In genomic region chrX:149527705-149528104, GRCh38 we compare ENCODE assay signal across 8 cellular contexts. TPM values are rescaled to one million over a fixed set of nuclear protein-coding genes. Genes with fewer than 3 reads are reported as not detected.
DNase-seq lines count a peak whose midpoint lies in the region; ATAC-seq, FAIRE-seq and TF ChIP-seq lines count a peak whose summit lies in the region.
"Had no signal": no experiment of that assay in that cellular context is flagged by ENCODE, and none has a peak within 500 bp of the region (broad histone marks: within the 10 kb centered on the region; RNA-seq: fewer than 3 reads in every experiment).

No MANE protein-coding gene starts in this region.

- H3K36me3 Mint-ChIP-seq in Calu3 (ENCODE audit: insufficient read depth, unreplicated experiment) (peaks cover 12% of the 10 kb centered on the region), astrocyte (ENCODE audit: low read depth, unreplicated experiment) (peaks cover 3% of the 10 kb centered on the region)

- H3K27ac Mint-ChIP-seq in Calu3 (ENCODE audit: unreplicated experiment) (no peak overlapping the region), astrocyte (ENCODE audit: unreplicated experiment) (no peak overlapping the region)

- no peak overlapping the region for H2AFZ ChIP-seq in astrocyte (ENCODE audit: low read depth, low read length)

- H4K20me1 ChIP-seq in astrocyte (ENCODE audit: insufficient read depth, low read length), result no peaks in the 10 kb centered on the region

- H3K27ac ChIP-seq in astrocyte (ENCODE audit: low read depth, low read length), result no peak overlapping the region
- no peak overlapping the region for H3K27ac ChIP-seq in right lobe of liver
- H3K27ac ChIP-seq: skin epidermis had no signal

- no peaks in the 10 kb centered on the region for H3K36me3 ChIP-seq in astrocyte (ENCODE audit: insufficient read depth, low read length)
- H3K36me3 ChIP-seq in right lobe of liver, result no peaks in the 10 kb centered on the region

- CTCF ChIA-PET in Calu3 (lab: Charles Lee), result interaction anchor here (0.9 to 1.0 kb wide), 2 partner anchors 13 to 15 kb away, joined by 3 to 7 read pairs; partner anchors contain the start of gene EOLA1

- TF ChIP-seq POLR2A in right lobe of liver (IDR thresholded peaks at IDR 0.05), result no peak

- in situ Hi-C loops in GM13976 (cut with MboI; ENCODE audit: low sequenced_read_pairs, unreplicated experiment), result no loop called here

- 31% methylated on average over 1 of the region's 1 CpG for WGBS in right lobe of liver (ENCODE audit: insufficient coverage, low coverage, low lambda C conversion rate, missing lambda C conversion rate)

- DNase-seq in Calu3, result peak; percentile 39
- DNase-seq in GM13976 (ENCODE audit: low spot score), result no peak
- DNase-seq in NAMALWA (ENCODE audit: low spot score), result peak; percentile 71
- DNase-seq in astrocyte (ENCODE audit: low read depth), result no peak
- no peak for DNase-seq in right lobe of liver

- H3K9me3 ChIP-seq in astrocyte (ENCODE audit: insufficient read depth, low read depth, low read length), result no peaks in the 10 kb centered on the region
- no peaks in the 10 kb centered on the region for H3K9me3 ChIP-seq in right lobe of liver

- TF ChIP-seq CTCF in Calu3 (IDR thresholded peaks at IDR 0.05; ENCODE audit: unreplicated experiment), result no peak
- peak; percentile 14 for TF ChIP-seq CTCF in GM13976 (IDR thresholded peaks at IDR 0.05; ENCODE audit: borderline replicate concordance, control extremely low read depth, extremely low read depth, insufficient read depth, missing control alignments)
- TF ChIP-seq CTCF in astrocyte (IDR thresholded peaks at IDR 0.05; ENCODE audit: insufficient read depth, low read depth, low read length), result peak; percentile 40
- peak; percentile 51 to 56 (median 52) for TF ChIP-seq CTCF in right lobe of liver (IDR thresholded peaks at IDR 0.05)

- H3K79me2 ChIP-seq in astrocyte (ENCODE audit: insufficient read depth, low read length), result no peaks in the 10 kb centered on the region

- H3K9me3 Mint-ChIP-seq in Calu3 (ENCODE audit: low read depth, unreplicated experiment) (no peaks in the 10 kb centered on the region), astrocyte (ENCODE audit: unreplicated experiment) (no peaks in the 10 kb centered on the region)

- H3K4me3 ChIP-seq in astrocyte (ENCODE audit: insufficient read depth, low read depth, low read length), result no peak overlapping the region
- no peak overlapping the region for H3K4me3 ChIP-seq in right lobe of liver
- H3K4me3 ChIP-seq: skin epidermis had no signal

- H3K4me1 Mint-ChIP-seq in Calu3 (ENCODE audit: low read depth, unreplicated experiment) (peaks cover 5% of the 10 kb centered on the region), astrocyte (ENCODE audit: low read depth, unreplicated experiment) (peaks cover 3% of the 10 kb centered on the region)

- H3K27me3 ChIP-seq in astrocyte (ENCODE audit: insufficient read depth, low read length), result no peaks in the 10 kb centered on the region
- no peaks in the 10 kb centered on the region for H3K27me3 ChIP-seq in right lobe of liver

- H3K4me3 Mint-ChIP-seq in Calu3 (ENCODE audit: low read depth, unreplicated experiment) (no peak overlapping the region), astrocyte (ENCODE audit: unreplicated experiment) (no peak overlapping the region)

- H3K27me3 Mint-ChIP-seq in Calu3 (ENCODE audit: unreplicated experiment), result no peaks in the 10 kb centered on the region
- no peaks in the 10 kb centered on the region for H3K27me3 Mint-ChIP-seq in astrocyte (ENCODE audit: low read depth, unreplicated experiment)

- H3K4me1 ChIP-seq in astrocyte (ENCODE audit: insufficient read depth, low read length) (no peaks in the 10 kb centered on the region), right lobe of liver (peaks cover 0 to 1% (median 0%) of the 10 kb centered on the region in 4 donors)

- no peak overlapping the region for H3K4me2 ChIP-seq in astrocyte (ENCODE audit: low read length)

- ATAC-seq in right lobe of liver (peak; percentile 49 to 66 (median 52)), HG03139 (IDR thresholded peaks at IDR 0.05; ENCODE audit: unreplicated experiment) (no peak), HG02970 (IDR thresholded peaks at IDR 0.05; ENCODE audit: low FRiP score, unreplicated experiment) (no peak)

- peak; percentile 86 for FAIRE-seq in astrocyte (lab: Jason Lieb, UNC)

- BruUV-seq in Calu3 (replicated peaks; lab: Mats Ljungman, UMichigan), result no TSS peak

- H3K9ac ChIP-seq in astrocyte (ENCODE audit: low read length), result no peak overlapping the region

- intact Hi-C loops in Calu3 (cut with micrococcal nuclease; ENCODE audit: unreplicated experiment) (no loop called here), right lobe of liver (cut with DNase I) (no loop called here)

RNA-seq across cellular contexts. Expression of gene EOLA1, which starts 13.1 kb away (rescaled TPM):
- total RNA-seq in Calu3 (2022) (17.8 and 24.9 TPM in 2 replicates), astrocyte (12.4 and 13.6 TPM in 2 replicates), right lobe of liver (10 to 100 TPM in 4 of 6 experiments, 1 to 10 TPM in 2; 5.2 to 13.3 (median 11.7) TPM)

RNA-seq across cellular contexts. Expression of gene HSFX3, which starts 22.0 kb away (rescaled TPM):
- total RNA-seq in Calu3 (2022) (not detected in 2 replicates), astrocyte (not detected in 2 replicates), right lobe of liver (not detected)

RNA-seq across cellular contexts. Expression of gene IDS, which starts 22.6 kb away (rescaled TPM):
- total RNA-seq in Calu3 (2022), result 84.4 and 85.7 TPM in 2 replicates
- total RNA-seq in astrocyte, result 127 and 130 TPM in 2 replicates
- 10 to 100 TPM; 12.7 to 27.3 (median 20.0) TPM for total RNA-seq in right lobe of liver

RNA-seq across cellular contexts. Expression of gene MAGEA9B, which starts 59.6 kb away (rescaled TPM):
- total RNA-seq in Calu3 (2022) (not detected in 2 replicates), astrocyte (not detected in 2 replicates), right lobe of liver (not detected)

Comparison
In these comparisons a context has a peak if more than half of its experiments do, and no peak if none do; other contexts are left out.
1. DNase-seq: peak in Calu3 (single experiment) and NAMALWA (single experiment); none in GM13976 (single experiment), astrocyte (single experiment) and right lobe of liver (0 of 3).
2. ATAC-seq: peak in right lobe of liver (4 of 4); none in HG03139 (single experiment) and HG02970 (single experiment).